1 cellular context compared by ENCODE assay signal in the genomic region with DNA sequence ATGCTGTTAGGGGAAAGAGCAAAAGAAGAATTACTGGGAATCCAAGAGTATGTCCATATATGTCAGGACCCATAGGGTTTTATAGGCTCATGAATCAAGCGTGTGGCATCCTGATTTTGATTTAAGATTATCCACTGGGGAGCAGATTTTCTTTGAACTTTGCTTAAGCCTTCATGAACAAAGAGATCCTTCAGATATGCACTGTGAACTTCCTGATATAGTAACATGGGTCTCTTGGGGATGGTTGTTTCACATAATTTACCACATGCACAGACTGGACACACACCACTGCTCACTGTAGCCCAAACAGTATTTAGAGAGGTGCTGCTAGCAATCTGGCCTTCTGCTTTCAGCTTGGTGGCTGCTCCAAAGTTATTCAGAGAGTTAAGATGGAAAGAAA.
TF ChIP-seq lines count a peak whose summit lies in the region.

No MANE protein-coding gene starts in this region.

TF ChIP-seq in GM12878, 131 proteins besides CTCF, POLR2A, EP300 and RAD21 (continued from another document):
- TF ChIP-seq, protein P1, sequence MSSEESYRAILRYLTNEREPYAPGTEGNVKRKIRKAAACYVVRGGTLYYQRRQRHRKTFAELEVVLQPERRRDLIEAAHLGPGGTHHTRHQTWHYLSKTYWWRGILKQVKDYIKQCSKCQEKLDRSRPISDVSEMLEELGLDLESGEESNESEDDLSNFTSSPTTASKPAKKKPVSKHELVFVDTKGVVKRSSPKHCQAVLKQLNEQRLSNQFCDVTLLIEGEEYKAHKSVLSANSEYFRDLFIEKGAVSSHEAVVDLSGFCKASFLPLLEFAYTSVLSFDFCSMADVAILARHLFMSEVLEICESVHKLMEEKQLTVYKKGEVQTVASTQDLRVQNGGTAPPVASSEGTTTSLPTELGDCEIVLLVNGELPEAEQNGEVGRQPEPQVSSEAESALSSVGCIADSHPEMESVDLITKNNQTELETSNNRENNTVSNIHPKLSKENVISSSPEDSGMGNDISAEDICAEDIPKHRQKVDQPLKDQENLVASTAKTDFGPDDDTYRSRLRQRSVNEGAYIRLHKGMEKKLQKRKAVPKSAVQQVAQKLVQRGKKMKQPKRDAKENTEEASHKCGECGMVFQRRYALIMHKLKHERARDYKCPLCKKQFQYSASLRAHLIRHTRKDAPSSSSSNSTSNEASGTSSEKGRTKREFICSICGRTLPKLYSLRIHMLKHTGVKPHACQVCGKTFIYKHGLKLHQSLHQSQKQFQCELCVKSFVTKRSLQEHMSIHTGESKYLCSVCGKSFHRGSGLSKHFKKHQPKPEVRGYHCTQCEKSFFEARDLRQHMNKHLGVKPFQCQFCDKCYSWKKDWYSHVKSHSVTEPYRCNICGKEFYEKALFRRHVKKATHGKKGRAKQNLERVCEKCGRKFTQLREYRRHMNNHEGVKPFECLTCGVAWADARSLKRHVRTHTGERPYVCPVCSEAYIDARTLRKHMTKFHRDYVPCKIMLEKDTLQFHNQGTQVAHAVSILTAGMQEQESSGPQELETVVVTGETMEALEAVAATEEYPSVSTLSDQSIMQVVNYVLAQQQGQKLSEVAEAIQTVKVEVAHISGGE (CRISPR knock-in tag; IDR thresholded peaks at IDR 0.05): no peak
- TF ChIP-seq E2F4 (IDR thresholded peaks at IDR 0.05; ENCODE audit: low read depth, low read length) (no peak), ETV6 (conservative IDR thresholded peaks at IDR 0.05 in 1 of 2, IDR thresholded peaks at IDR 0.05 in 1 of 2; ENCODE audit: borderline replicate concordance in 1 of 2, low read depth in 1 of 2) (no peak), ATF7 (IDR thresholded peaks at IDR 0.05; ENCODE audit: low read depth) (0 out of 2 replicates have a peak, but pooled peaks have one; percentile 28), CHD1 (IDR thresholded peaks at IDR 0.05; ENCODE audit: low read depth, low read length) (no peak), RELA (IDR thresholded peaks at IDR 0.05; ENCODE audit: borderline replicate concordance, partially characterized antibody) (no peak), MYC (IDR thresholded peaks at IDR 0.05; ENCODE audit: insufficient read depth, insufficient read length, insufficient replicate concordance, low read length, severe bottlenecking) (no peak), CHD4 (IDR thresholded peaks at IDR 0.05) (no peak), POLR2AphosphoS5 (IDR thresholded peaks at IDR 0.05; ENCODE audit: low read length) (no peak), SMC3 (IDR thresholded peaks at IDR 0.05; ENCODE audit: borderline replicate concordance, low read length) (no peak), KDM1A (IDR thresholded peaks at IDR 0.05; ENCODE audit: borderline replicate concordance) (no peak), ZNF687 (IDR thresholded peaks at IDR 0.05) (no peak), STAT3 (IDR thresholded peaks at IDR 0.05; ENCODE audit: low read depth, low read length) (no peak), PAX5 (IDR thresholded peaks at IDR 0.05; ENCODE audit: borderline replicate concordance, low read depth, low read length) (peak; percentile 92), MLLT1 (IDR thresholded peaks at IDR 0.05) (0 out of 2 replicates have a peak, but pooled peaks have one; percentile 30), NBN (IDR thresholded peaks at IDR 0.05) (no peak), BCL11A (IDR thresholded peaks at IDR 0.05; ENCODE audit: low read depth, low read length) (peak; percentile 63; the same call in 1 of the 2 replicates), WRNIP1 (IDR thresholded peaks at IDR 0.05; ENCODE audit: borderline replicate concordance, low read depth, low read length) (no peak), SPI1 (IDR thresholded peaks at IDR 0.05; ENCODE audit: borderline replicate concordance, insufficient read depth, low read depth, low read length) (no peak), USF1 (IDR thresholded peaks at IDR 0.05; ENCODE audit: borderline replicate concordance, extremely low read length, insufficient read depth, low read depth, low read length) (no peak), POLR2AphosphoS2 (IDR thresholded peaks at IDR 0.05; ENCODE audit: low read depth, low read length) (no peak), EZH2 (IDR thresholded peaks at IDR 0.05; ENCODE audit: borderline replicate concordance, control insufficient read depth, low read depth, low read length) (no peak), TBL1XR1 (IDR thresholded peaks at IDR 0.05; ENCODE audit: low read depth, low read length) (0 out of 2 replicates have a peak, but pooled peaks have one; percentile 41), CBFB (IDR thresholded peaks at IDR 0.05; ENCODE audit: low read depth) (no peak), ZNF592 (IDR thresholded peaks at IDR 0.05) (no peak), PML (IDR thresholded peaks at IDR 0.05; ENCODE audit: low read length) (no peak), NFIC (IDR thresholded peaks at IDR 0.05; ENCODE audit: low read depth, low read length) (peak; percentile 63), BMI1 (IDR thresholded peaks at IDR 0.05; ENCODE audit: borderline replicate concordance) (peak; percentile 34; the same call in 1 of the 2 replicates), PBX3 (IDR thresholded peaks at IDR 0.05; ENCODE audit: insufficient replicate concordance, low read depth, low read length) (no peak), SRF (IDR thresholded peaks at IDR 0.05; ENCODE audit: low read depth in 2 of 2, low read length in 2 of 2) (no peak), FOXM1 (IDR thresholded peaks at IDR 0.05; ENCODE audit: low read depth, low read length) (peak; percentile 55; the same call in 1 of the 2 replicates), RAD51 (IDR thresholded peaks at IDR 0.05) (no peak), RB1 (IDR thresholded peaks at IDR 0.05; ENCODE audit: borderline replicate concordance) (no peak), STAT1 (conservative IDR thresholded peaks at IDR 0.05) (no peak), EED (IDR thresholded peaks at IDR 0.05; ENCODE audit: low read depth) (no peak), SREBF2 (IDR thresholded peaks at IDR 0.05; ENCODE audit: low read length) (no peak), YY1 (IDR thresholded peaks at IDR 0.05; ENCODE audit: low read depth, low read length) (no peak), POU2F2 (IDR thresholded peaks at IDR 0.05; ENCODE audit: borderline replicate concordance, low read depth, low read length) (peak; percentile 75; the same call in 1 of the 3 replicates), SUPT20H (IDR thresholded peaks at IDR 0.05; ENCODE audit: borderline replicate concordance, control insufficient read depth, low read depth, low read length) (no peak), CHD2 (IDR thresholded peaks at IDR 0.05; ENCODE audit: borderline replicate concordance, low read depth, low read length) (no peak), HDAC6 (IDR thresholded peaks at IDR 0.05; ENCODE audit: unreplicated experiment) (no peak), NR2C1 (IDR thresholded peaks at IDR 0.05) (no peak), JUND (IDR thresholded peaks at IDR 0.05; ENCODE audit: low read depth, low read length) (no peak), TCF7 (IDR thresholded peaks at IDR 0.05; ENCODE audit: borderline replicate concordance) (no peak)
- TF ChIP-seq, protein P2, sequence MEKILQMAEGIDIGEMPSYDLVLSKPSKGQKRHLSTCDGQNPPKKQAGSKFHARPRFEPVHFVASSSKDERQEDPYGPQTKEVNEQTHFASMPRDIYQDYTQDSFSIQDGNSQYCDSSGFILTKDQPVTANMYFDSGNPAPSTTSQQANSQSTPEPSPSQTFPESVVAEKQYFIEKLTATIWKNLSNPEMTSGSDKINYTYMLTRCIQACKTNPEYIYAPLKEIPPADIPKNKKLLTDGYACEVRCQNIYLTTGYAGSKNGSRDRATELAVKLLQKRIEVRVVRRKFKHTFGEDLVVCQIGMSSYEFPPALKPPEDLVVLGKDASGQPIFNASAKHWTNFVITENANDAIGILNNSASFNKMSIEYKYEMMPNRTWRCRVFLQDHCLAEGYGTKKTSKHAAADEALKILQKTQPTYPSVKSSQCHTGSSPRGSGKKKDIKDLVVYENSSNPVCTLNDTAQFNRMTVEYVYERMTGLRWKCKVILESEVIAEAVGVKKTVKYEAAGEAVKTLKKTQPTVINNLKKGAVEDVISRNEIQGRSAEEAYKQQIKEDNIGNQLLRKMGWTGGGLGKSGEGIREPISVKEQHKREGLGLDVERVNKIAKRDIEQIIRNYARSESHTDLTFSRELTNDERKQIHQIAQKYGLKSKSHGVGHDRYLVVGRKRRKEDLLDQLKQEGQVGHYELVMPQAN (conservative IDR thresholded peaks at IDR 0.05): no peak
TF ChIP-seq in GM12878: peak in this region for 27.
